Comparison of ENCODE assay signal across 13 cellular contexts in the genomic region with DNA sequence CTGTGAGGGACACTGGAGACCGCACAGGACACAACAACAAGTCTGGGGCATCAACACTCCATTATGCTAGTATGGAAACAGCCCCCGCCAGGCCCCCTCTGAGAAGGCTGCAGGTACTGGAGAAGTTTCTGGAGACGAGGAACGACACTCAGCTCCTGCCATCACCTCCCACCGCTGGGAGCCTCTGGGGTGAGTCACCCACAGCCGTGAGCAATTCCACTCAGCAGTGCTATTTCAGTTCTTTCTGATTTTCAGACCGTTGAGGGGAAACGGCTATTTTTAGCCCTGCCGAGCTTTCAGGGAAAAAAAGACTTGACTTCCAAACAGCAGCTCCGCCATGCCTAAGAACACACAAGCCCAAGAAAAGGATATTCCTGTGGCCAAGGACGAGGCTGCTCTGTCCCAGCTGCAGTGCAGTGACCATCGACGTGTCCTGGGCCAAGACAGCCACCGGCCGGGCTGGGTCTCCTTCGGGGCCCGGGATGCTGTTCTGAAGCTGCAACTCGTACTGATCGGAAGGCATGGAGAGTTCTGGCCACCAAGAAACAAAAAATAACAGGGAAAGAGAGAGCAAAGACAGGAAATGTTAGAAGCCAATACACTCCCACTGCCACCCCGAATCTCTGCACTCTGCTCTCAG. TPM values are rescaled to one million over a fixed set of nuclear protein-coding genes. Genes with fewer than 3 reads are reported as not detected.
DNase-seq lines count a peak whose midpoint lies in the region; ATAC-seq and TF ChIP-seq lines count a peak whose summit lies in the region.
"Had no signal": no experiment of that assay in that cellular context is flagged by ENCODE, and none has a peak within 500 bp of the region (broad histone marks: within the 10 kb centered on the region; RNA-seq: fewer than 3 reads in every experiment).

No MANE protein-coding gene starts in this region.

- H3K4me3 ChIP-seq in fibroblast of mammary gland (ENCODE audit: control insufficient read depth, low read depth, low read length) = no peak overlapping the region
- H3K4me3 ChIP-seq: tibial nerve had no signal

- H3K4me1 Mint-ChIP-seq in osteocyte (ENCODE audit: unreplicated experiment) = peaks cover 29% of the 10 kb centered on the region

- H3K27ac Mint-ChIP-seq in osteocyte (ENCODE audit: unreplicated experiment) = peak overlapping the region; percentile 85

- TF ChIP-seq CTCF in RWPE1 (conservative IDR thresholded peaks at IDR 0.05; ENCODE audit: low read depth) (no peak), fibroblast of mammary gland (conservative IDR thresholded peaks at IDR 0.05; ENCODE audit: control insufficient read depth, insufficient read depth, low read depth, low read length) (no peak), osteocyte (IDR thresholded peaks at IDR 0.05) (no peak)

- no peak overlapping the region for H3K27ac ChIP-seq in RWPE1
- H3K27ac ChIP-seq: KMS-11 had no signal

- CTCF ChIA-PET in RWPE1 (lab: Yijun Ruan, JAX) = no interaction called here

- no peaks in the 10 kb centered on the region for H3K36me3 Mint-ChIP-seq in osteocyte (ENCODE audit: unreplicated experiment)

- H3K4me3 Mint-ChIP-seq in osteocyte (ENCODE audit: unreplicated experiment) = no peak overlapping the region
- H3K4me3 Mint-ChIP-seq: activated CD8-positive, alpha-beta T cell treated with anti-CD3 and anti-CD28 coated beads for 36 hours had no signal

- DNase-seq in Daoy (ENCODE audit: low read depth) = peak; percentile 70
- DNase-seq in RWPE1 (ENCODE audit: low spot score) = peak; percentile 5
- DNase-seq in fibroblast of mammary gland (ENCODE audit: low read depth) = peak; percentile 64
- DNase-seq in osteocyte (ENCODE audit: extremely low spot score, unreplicated experiment) = no peak
- DNase-seq in T1000 (lab: John Stamatoyannopoulos, UW) = no peak
- DNase-seq in stimulated activated CD4-positive, alpha-beta T cell treated with anti-CD3 and anti-CD28 coated beads, Interleukin-4, amount 100 ng/mL, for 4 hours = no peak
- no peak for DNase-seq in iPS-NIHi11 (ENCODE audit: low spot score)
- DNase-seq: activated CD8-positive, alpha-beta T cell treated with anti-CD3 and anti-CD28 coated beads for 36 hours; OCI-M1 had no signal

- no peak for ATAC-seq in HG02642 (IDR thresholded peaks at IDR 0.05; ENCODE audit: poor library complexity, unreplicated experiment)
- ATAC-seq: activated CD8-positive, alpha-beta T cell treated with anti-CD3 and anti-CD28 coated beads for 36 hours; left lobe of liver had no signal

- POLR2A ChIA-PET in RWPE1 (lab: Yijun Ruan, JAX; ENCODE audit: low non-redundant PET) = no interaction called here

- no peaks in the 10 kb centered on the region for H3K27me3 Mint-ChIP-seq in osteocyte (ENCODE audit: unreplicated experiment)
- H3K27me3 Mint-ChIP-seq: activated CD8-positive, alpha-beta T cell treated with anti-CD3 and anti-CD28 coated beads for 36 hours had no signal

- no peaks in the 10 kb centered on the region for H3K9me3 Mint-ChIP-seq in osteocyte (ENCODE audit: unreplicated experiment)
- H3K9me3 Mint-ChIP-seq: activated CD8-positive, alpha-beta T cell treated with anti-CD3 and anti-CD28 coated beads for 36 hours had no signal

RNA-seq across cellular contexts. Expression of a gene that starts 40.8 kb away (rescaled TPM):
- 8.9 and 9.2 TPM in 2 replicates for total RNA-seq in Daoy (2014; rRNA removed; shearing (Covaris generic))
- total RNA-seq in osteocyte = 1.4 and 1.5 TPM in 2 replicates

Comparison
In these comparisons a context has a peak if more than half of its experiments do, and no peak if none do; other contexts are left out.
1. DNase-seq: peak in Daoy (single experiment), RWPE1 (single experiment) and fibroblast of mammary gland (single experiment); none in osteocyte (single experiment), T1000 (single experiment), stimulated activated CD4-positive, alpha-beta T cell treated with anti-CD3 and anti-CD28 coated beads, Interleukin-4, amount 100 ng/mL, for 4 hours (0 of 2) and iPS-NIHi11 (single experiment).